8 cellular contexts compared by ENCODE assay signal in the genomic region with DNA sequence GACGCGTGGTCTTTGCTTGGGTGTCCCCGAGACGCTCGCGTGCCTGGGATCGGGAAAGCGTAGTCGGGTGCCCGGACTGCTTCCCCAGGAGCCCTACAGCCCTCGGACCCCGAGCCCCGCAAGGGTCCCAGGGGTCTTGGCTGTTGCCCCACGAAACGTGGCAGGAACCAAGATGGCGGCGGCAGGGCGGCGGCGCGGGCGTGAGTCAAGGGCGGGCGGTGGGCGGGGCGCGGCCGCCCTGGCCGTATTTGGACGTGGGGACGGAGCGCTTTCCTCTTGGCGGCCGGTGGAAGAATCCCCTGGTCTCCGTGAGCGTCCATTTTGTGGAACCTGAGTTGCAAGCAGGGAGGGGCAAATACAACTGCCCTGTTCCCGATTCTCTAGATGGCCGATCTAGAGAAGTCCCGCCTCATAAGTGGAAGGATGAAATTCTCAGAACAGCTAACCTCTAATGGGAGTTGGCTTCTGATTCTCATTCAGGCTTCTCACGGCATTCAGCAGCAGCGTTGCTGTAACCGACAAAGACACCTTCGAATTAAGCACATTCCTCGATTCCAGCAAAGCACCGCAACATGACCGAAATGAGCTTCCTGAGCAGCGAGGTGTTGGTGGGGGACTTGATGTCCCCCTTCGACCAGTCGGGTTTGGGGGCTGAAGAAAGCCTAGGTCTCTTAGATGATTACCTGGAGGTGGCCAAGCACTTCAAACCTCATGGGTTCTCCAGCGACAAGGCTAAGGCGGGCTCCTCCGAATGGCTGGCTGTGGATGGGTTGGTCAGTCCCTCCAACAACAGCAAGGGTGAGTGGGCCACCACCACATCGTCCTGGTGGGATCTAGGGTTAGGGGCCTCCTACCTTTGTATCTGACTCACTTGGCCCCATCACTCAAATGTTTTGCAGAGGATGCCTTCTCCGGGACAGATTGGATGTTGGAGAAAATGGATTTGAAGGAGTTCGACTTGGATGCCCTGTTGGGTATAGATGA. TPM values are rescaled to one million over a fixed set of nuclear protein-coding genes. Genes with fewer than 3 reads are reported as not detected.
DNase-seq lines count a peak whose midpoint lies in the region; ATAC-seq and TF ChIP-seq lines count a peak whose summit lies in the region.

No MANE protein-coding gene starts in this region.

- H2BK5ac ChIP-seq in mesendoderm (ENCODE audit: low read length): peak overlapping the region; percentile 94

- peaks cover 34% of the 10 kb centered on the region for H3K79me2 ChIP-seq in mesendoderm (ENCODE audit: control insufficient read depth, insufficient read depth, low read length)

- peak overlapping the region; percentile 98 to 99 for H3K4me3 Mint-ChIP-seq in effector memory CD8-positive, alpha-beta T cell

- H3K79me1 ChIP-seq in mesendoderm (ENCODE audit: low read length): peaks cover 13% of the 10 kb centered on the region

- WGBS in mesendoderm (ENCODE audit: extremely low coverage, insufficient coverage, low lambda C conversion rate): no CpG with 5 or more reads among the region's 55 CpGs

- H3K4me2 ChIP-seq in mesendoderm (ENCODE audit: low read length): peak overlapping the region; percentile 93

- H3K4ac ChIP-seq in mesendoderm (ENCODE audit: low read depth, low read length): peak overlapping the region; percentile 99

- H2AK5ac ChIP-seq in mesendoderm (ENCODE audit: low read length): no peak overlapping the region

- H3K4me1 Mint-ChIP-seq in effector memory CD8-positive, alpha-beta T cell (ENCODE audit: low read depth in 2 of 2): peaks cover 41 to 44% of the 10 kb centered on the region in 2 donors

- peak overlapping the region; percentile 95 to 99 for H3K27ac Mint-ChIP-seq in effector memory CD8-positive, alpha-beta T cell

- peak overlapping the region; percentile 86 for H3K27ac ChIP-seq in mesendoderm (ENCODE audit: low read depth, low read length)

- H3K36me3 ChIP-seq in mesendoderm (ENCODE audit: control insufficient read depth, insufficient read depth, low read length): peaks cover 28% of the 10 kb centered on the region

- no peaks in the 10 kb centered on the region for H3K9me3 Mint-ChIP-seq in effector memory CD8-positive, alpha-beta T cell

- peak overlapping the region; percentile 88 for H3K56ac ChIP-seq in mesendoderm (ENCODE audit: low read length)

- peak overlapping the region; percentile 94 for H3K18ac ChIP-seq in mesendoderm (ENCODE audit: low read length)

- H3K4me3 ChIP-seq in GM12875 (ENCODE audit: low read depth, low read length): peak overlapping the region; percentile 93
- peak overlapping the region; percentile 99 for H3K4me3 ChIP-seq in mesendoderm (ENCODE audit: low read length)

- H3K23ac ChIP-seq in mesendoderm (ENCODE audit: low read length): peak overlapping the region; percentile 53

- peaks cover 71% of the 10 kb centered on the region for H3K36me3 Mint-ChIP-seq in effector memory CD8-positive, alpha-beta T cell (ENCODE audit: insufficient read depth)

- H3K27me3 Mint-ChIP-seq in effector memory CD8-positive, alpha-beta T cell: no peaks in the 10 kb centered on the region

- ATAC-seq in HG02571 (IDR thresholded peaks at IDR 0.05; ENCODE audit: unreplicated experiment): peak; percentile 13
- ATAC-seq in effector memory CD8-positive, alpha-beta T cell (replicated peaks): peak; percentile 18

- peak overlapping the region; percentile 94 for H4K8ac ChIP-seq in mesendoderm (ENCODE audit: low read depth, low read length)

- H3K27me3 ChIP-seq in mesendoderm (ENCODE audit: insufficient read depth, low read length, poor library complexity): no peaks in the 10 kb centered on the region

- TF ChIP-seq CTCF in GM12875 (IDR thresholded peaks at IDR 0.05; ENCODE audit: borderline replicate concordance, insufficient read depth, low read depth, low read length): no peak

- no peak overlapping the region for H2BK15ac ChIP-seq in mesendoderm (replicated peaks; ENCODE audit: low read depth)

- H3K4me1 ChIP-seq in mesendoderm (ENCODE audit: control insufficient read depth, low read depth, low read length): peaks cover 5% of the 10 kb centered on the region

- H2BK120ac ChIP-seq in mesendoderm (ENCODE audit: low read depth, low read length): no peak overlapping the region

- peak overlapping the region; percentile 70 for H3K9ac ChIP-seq in mesendoderm (ENCODE audit: low read length)

- no peak overlapping the region for H4K5ac ChIP-seq in mesendoderm (ENCODE audit: low read length)

- peak; percentile 17 for DNase-seq in NCI-H2227 treated with DMSO at 0.1 percent for 48 hours (lab: John Stamatoyannopoulos, UW)
- DNase-seq in activated CD8-positive, alpha-beta memory T cell treated with anti-CD3 and anti-CD28 coated beads for 48 hours (ENCODE audit: low read depth in 2 of 3, low spot score in 2 of 3): peak in 2 of 3 experiments; percentile 52 to 60
- peak; percentile 47 to 51 (median 49) for DNase-seq in effector memory CD8-positive, alpha-beta T cell
- DNase-seq in mesendoderm: peak; percentile 86
- DNase-seq in stimulated activated CD8-positive, alpha-beta memory T cell treated with anti-CD3 and anti-CD28 coated beads, Interleukin-4, amount 100 ng/mL, for 24 hours (ENCODE audit: low read depth): peak; percentile 65
- no peak for DNase-seq in putamen (ENCODE audit: low spot score)

RNA-seq across cellular contexts. Expression of gene ATF4, which starts 0.8 kb away (rescaled TPM):
- polyA plus RNA-seq in mesendoderm (2013, experiment 1 of 2): 631 TPM
- 629 TPM for polyA plus RNA-seq in mesendoderm (2013, experiment 2 of 2)

RNA-seq across cellular contexts. Expression of gene RPS19BP1, which starts 11.4 kb away (rescaled TPM):
- 84.4 TPM for polyA plus RNA-seq in mesendoderm (2013, experiment 1 of 2)
- polyA plus RNA-seq in mesendoderm (2013, experiment 2 of 2): 84.3 TPM

RNA-seq across cellular contexts. Expression of gene MIEF1, which starts 19.1 kb away (rescaled TPM):
- 28.6 TPM for polyA plus RNA-seq in mesendoderm (2013, experiment 1 of 2)
- 28.4 TPM for polyA plus RNA-seq in mesendoderm (2013, experiment 2 of 2)

RNA-seq across cellular contexts. Expression of gene CACNA1I, which starts 49.4 kb away (rescaled TPM):
- 0.21 TPM for polyA plus RNA-seq in mesendoderm (2013, experiment 1 of 2)
- polyA plus RNA-seq in mesendoderm (2013, experiment 2 of 2): 0.21 TPM
